In genomic region chr5:66675369-66675768, GRCh38 we compare ENCODE assay signal across 29 cellular contexts.
"Had no signal": no experiment of that assay in that cellular context is flagged by ENCODE, and none has a peak within 500 bp of the region (broad histone marks: within the 10 kb centered on the region; RNA-seq: fewer than 3 reads in every experiment).

No MANE protein-coding gene starts in this region.

- H3K36me3 ChIP-seq: ascending aorta, esophagus squamous epithelium, heart right ventricle had no signal

- H3K9me3 Mint-ChIP-seq: activated CD4-positive, alpha-beta memory T cell treated with anti-CD3 and anti-CD28 coated beads, Interleukin-2, amount 10 ng/mL, durations not matched to agents 7 days and 5 days; activated CD4-positive, alpha-beta T cell treated with anti-CD3 and anti-CD28 coated beads, Interleukin-2, amount 10 ng/mL, durations not matched to agents 7 days and 5 days; activated naive CD4-positive, alpha-beta T cell treated with anti-CD3 and anti-CD28 coated beads, Interleukin-2, amount 10 ng/mL, durations not matched to agents 7 days and 5 days; activated naive CD4-positive, alpha-beta T cell treated with anti-CD3 and anti-CD28 coated beads, Interleukin-2, amount 50 U/mL, for 72 hours; activated naive CD8-positive, alpha-beta T cell treated with anti-CD3 and anti-CD28 coated beads, Interleukin-2, amount 10 ng/mL, durations not matched to agents 7 days and 5 days; activated T-cell treated with anti-CD3 and anti-CD28 coated beads, Interleukin-2, amount 50 U/mL, for 24 hours; activated T-cell treated with anti-CD3 and anti-CD28 coated beads, Interleukin-2, amount 50 U/mL, for 72 hours; effector memory CD8-positive, alpha-beta T cell; T-helper 2 cell treated with Interferon-gamma antibody and Interleukin-4, amounts not matched to agents 5 μg/mL and 100 μg/mL, for 36 hours had no signal

- H3K9me3 ChIP-seq: ascending aorta, esophagus squamous epithelium, heart right ventricle had no signal

- H3K27me3 ChIP-seq: ascending aorta, esophagus squamous epithelium, heart right ventricle had no signal

- H3K4me1 Mint-ChIP-seq: activated CD4-positive, alpha-beta memory T cell treated with anti-CD3 and anti-CD28 coated beads, Interleukin-2, amount 10 ng/mL, durations not matched to agents 7 days and 5 days; activated CD4-positive, alpha-beta T cell treated with anti-CD3 and anti-CD28 coated beads for 36 hours; activated CD4-positive, alpha-beta T cell treated with anti-CD3 and anti-CD28 coated beads, Interleukin-2, amount 10 ng/mL, durations not matched to agents 7 days and 5 days; activated naive CD4-positive, alpha-beta T cell treated with anti-CD3 and anti-CD28 coated beads, Interleukin-2, amount 10 ng/mL, durations not matched to agents 7 days and 5 days; activated naive CD8-positive, alpha-beta T cell treated with anti-CD3 and anti-CD28 coated beads, Interleukin-2, amount 10 ng/mL, durations not matched to agents 7 days and 5 days had no signal

- H3K4me3 Mint-ChIP-seq: activated CD4-positive, alpha-beta memory T cell treated with anti-CD3 and anti-CD28 coated beads, Interleukin-2, amount 10 ng/mL, durations not matched to agents 7 days and 5 days; activated CD4-positive, alpha-beta T cell treated with anti-CD3 and anti-CD28 coated beads for 36 hours; activated CD4-positive, alpha-beta T cell treated with anti-CD3 and anti-CD28 coated beads, Interleukin-2, amount 10 ng/mL, durations not matched to agents 7 days and 5 days; activated naive CD4-positive, alpha-beta T cell treated with anti-CD3 and anti-CD28 coated beads, Interleukin-2, amount 10 ng/mL, durations not matched to agents 7 days and 5 days; activated naive CD8-positive, alpha-beta T cell treated with anti-CD3 and anti-CD28 coated beads, Interleukin-2, amount 10 ng/mL, durations not matched to agents 7 days and 5 days; activated T-cell treated with anti-CD3 and anti-CD28 coated beads, Interleukin-2, amount 50 U/mL, for 24 hours; activated T-cell treated with anti-CD3 and anti-CD28 coated beads, Interleukin-2, amount 50 U/mL, for 72 hours; brain; effector memory CD8-positive, alpha-beta T cell; T-helper 17 cell; T-helper 2 cell treated with Interferon-gamma antibody and Interleukin-4, amounts not matched to agents 5 μg/mL and 100 μg/mL, for 36 hours had no signal

- DNase-seq: activated CD4-positive, alpha-beta memory T cell treated with anti-CD3 and anti-CD28 coated beads, Interleukin-2, amount 10 ng/mL, durations not matched to agents 7 days and 5 days; activated CD4-positive, alpha-beta T cell treated with anti-CD3 and anti-CD28 coated beads for 36 hours; activated CD4-positive, alpha-beta T cell treated with anti-CD3 and anti-CD28 coated beads, Interleukin-2, amount 10 ng/mL, durations not matched to agents 7 days and 5 days; activated CD4-positive, alpha-beta T cell treated with anti-CD3 and anti-CD28 coated beads, Interleukin-2, amount 50 U/mL, for 4 hours; activated CD4-positive, CD25-positive, alpha-beta regulatory T cell; activated CD4-positive, CD25-positive, alpha-beta regulatory T cell treated with anti-CD3 and anti-CD28 coated beads, Interleukin-2, amount 50 U/mL, for 72 hours; activated CD8-positive, alpha-beta memory T cell treated with anti-CD3 and anti-CD28 coated beads, Interleukin-2, amount 50 U/mL, for 48 hours; activated gamma-delta T cell; activated naive CD4-positive, alpha-beta T cell; activated naive CD4-positive, alpha-beta T cell treated with anti-CD3 and anti-CD28 coated beads, Interleukin-2, amount 10 ng/mL, durations not matched to agents 7 days and 5 days; activated naive CD8-positive, alpha-beta T cell treated with anti-CD3 and anti-CD28 coated beads, Interleukin-2, amount 10 ng/mL, durations not matched to agents 7 days and 5 days; activated T-cell treated with anti-CD3 and anti-CD28 coated beads for 4 hours; activated T-cell treated with anti-CD3 and anti-CD28 coated beads, Interleukin-2, amount 50 U/mL, for 24 hours; activated T-cell treated with anti-CD3 and anti-CD28 coated beads, Interleukin-2, amount 50 U/mL, for 72 hours; caudate nucleus; cortex of kidney; dermis blood vessel endothelial cell; effector CD4-positive, alpha-beta T cell; effector memory CD8-positive, alpha-beta T cell; esophagus squamous epithelium; heart right ventricle; T-helper 1 cell; T-helper 17 cell; T1000 had no signal

- H3K27ac Mint-ChIP-seq: activated CD4-positive, alpha-beta memory T cell treated with anti-CD3 and anti-CD28 coated beads, Interleukin-2, amount 10 ng/mL, durations not matched to agents 7 days and 5 days; activated CD4-positive, alpha-beta T cell treated with anti-CD3 and anti-CD28 coated beads for 36 hours; activated CD4-positive, alpha-beta T cell treated with anti-CD3 and anti-CD28 coated beads, Interleukin-2, amount 10 ng/mL, durations not matched to agents 7 days and 5 days; activated naive CD4-positive, alpha-beta T cell treated with anti-CD3 and anti-CD28 coated beads, Interleukin-2, amount 10 ng/mL, durations not matched to agents 7 days and 5 days; activated naive CD4-positive, alpha-beta T cell treated with anti-CD3 and anti-CD28 coated beads, Interleukin-2, amount 50 U/mL, for 72 hours; activated naive CD8-positive, alpha-beta T cell treated with anti-CD3 and anti-CD28 coated beads, Interleukin-2, amount 10 ng/mL, durations not matched to agents 7 days and 5 days; activated T-cell treated with anti-CD3 and anti-CD28 coated beads, Interleukin-2, amount 50 U/mL, for 24 hours; activated T-cell treated with anti-CD3 and anti-CD28 coated beads, Interleukin-2, amount 50 U/mL, for 72 hours; brain; effector memory CD8-positive, alpha-beta T cell; T-helper 17 cell; T-helper 2 cell treated with Interferon-gamma antibody and Interleukin-4, amounts not matched to agents 5 μg/mL and 100 μg/mL, for 36 hours had no signal

- H3K4me3 ChIP-seq: ascending aorta, esophagus squamous epithelium, heart right ventricle had no signal

- H3K27ac ChIP-seq: ascending aorta, epithelial cell of prostate, esophagus squamous epithelium, heart right ventricle had no signal

- H3K36me3 Mint-ChIP-seq: activated naive CD4-positive, alpha-beta T cell treated with anti-CD3 and anti-CD28 coated beads, Interleukin-2, amount 10 ng/mL, durations not matched to agents 7 days and 5 days; activated naive CD4-positive, alpha-beta T cell treated with anti-CD3 and anti-CD28 coated beads, Interleukin-2, amount 50 U/mL, for 72 hours; activated naive CD8-positive, alpha-beta T cell treated with anti-CD3 and anti-CD28 coated beads, Interleukin-2, amount 10 ng/mL, durations not matched to agents 7 days and 5 days; brain had no signal

- H3K4me1 ChIP-seq: ascending aorta, esophagus squamous epithelium had no signal
